Comparison of ENCODE assay signal across 9 cellular contexts in genomic region chr1:177256153-177256814, GRCh38.
DNase-seq lines count a peak whose midpoint lies in the region; ATAC-seq and TF ChIP-seq lines count a peak whose summit lies in the region.
"Had no signal": no experiment of that assay in that cellular context is flagged by ENCODE, and none has a peak within 500 bp of the region (broad histone marks: within the 10 kb centered on the region; RNA-seq: fewer than 3 reads in every experiment).

No MANE protein-coding gene starts in this region.

- no peaks in the 10 kb centered on the region for H3K9me3 Mint-ChIP-seq in nephron progenitor cell
- peaks cover 0 to 1% (median 0%) of the 10 kb centered on the region in 7 donors for H3K9me3 Mint-ChIP-seq in CD14-positive monocyte

- no peaks in the 10 kb centered on the region for H3K36me3 ChIP-seq in esophagus squamous epithelium

- peaks cover 0 to 11% (median 0%) of the 10 kb centered on the region in 3 donors for H3K4me1 ChIP-seq in esophagus squamous epithelium

- H3K27ac Mint-ChIP-seq in nephron progenitor cell (peak overlapping the region; percentile 70), CD14-positive monocyte (no peak overlapping the region)
- H3K27ac Mint-ChIP-seq: CD4-positive, CD25-positive, alpha-beta regulatory T cell had no signal

- peak; percentile 69 for ATAC-seq in HG03139 (IDR thresholded peaks at IDR 0.05; ENCODE audit: unreplicated experiment)

- peaks cover 7% of the 10 kb centered on the region for H3K27me3 Mint-ChIP-seq in nephron progenitor cell (ENCODE audit: low read depth, poor library complexity)
- peaks cover 0 to 3% (median 2%) of the 10 kb centered on the region in 3 donors for H3K27me3 Mint-ChIP-seq in CD14-positive monocyte (ENCODE audit: low read depth in 3 of 3)
- H3K27me3 Mint-ChIP-seq: CD4-positive, CD25-positive, alpha-beta regulatory T cell had no signal

- 39 to 49% methylated on average over 8 to 16 of the region's 16 CpGs for WGBS in esophagus squamous epithelium, 2 donors

- intact Hi-C loops in esophagus squamous epithelium (cut with DNase I) (no loop called here), CD14-positive monocyte (cut with micrococcal nuclease) (no loop called here)

- no peak for TF ChIP-seq POLR2A in esophagus squamous epithelium (IDR thresholded peaks at IDR 0.05)

- H3K4me3 Mint-ChIP-seq in nephron progenitor cell (no peak overlapping the region), CD14-positive monocyte (no peak overlapping the region)
- H3K4me3 Mint-ChIP-seq: CD4-positive, CD25-positive, alpha-beta regulatory T cell had no signal

- H3K36me3 Mint-ChIP-seq in nephron progenitor cell (ENCODE audit: low read depth) (no peaks in the 10 kb centered on the region), CD14-positive monocyte (no peaks in the 10 kb centered on the region)
- H3K36me3 Mint-ChIP-seq: CD4-positive, CD25-positive, alpha-beta regulatory T cell had no signal

- DNase-seq in NCI-H1105 (lab: John Stamatoyannopoulos, UW) (peak; percentile 7), NCI-H1105 treated with DMSO at 0.1 percent for 48 hours (lab: John Stamatoyannopoulos, UW) (no peak), esophagus squamous epithelium (lab: John Stamatoyannopoulos, UW) (no peak), nephron progenitor cell (peak; percentile 65), CD14-positive monocyte (ENCODE audit: low spot score) (no peak), cortex of kidney (lab: John Stamatoyannopoulos, UW) (no peak)
- DNase-seq: CD4-positive, CD25-positive, alpha-beta regulatory T cell had no signal

- H3K4me3 ChIP-seq in esophagus squamous epithelium = no peak overlapping the region

- no peaks in the 10 kb centered on the region for H3K9me3 ChIP-seq in esophagus squamous epithelium

- TF ChIP-seq CTCF in esophagus squamous epithelium (IDR thresholded peaks at IDR 0.05) (peak in 5 of 6 experiments; percentile 32 to 55 (median 38)), nephron progenitor cell (IDR thresholded peaks at IDR 0.05) (peak; percentile 56), CD14-positive monocyte (IDR thresholded peaks at IDR 0.05) (no peak)

- no peaks in the 10 kb centered on the region for H3K27me3 ChIP-seq in esophagus squamous epithelium

- H3K4me1 Mint-ChIP-seq in nephron progenitor cell (peaks cover 28% of the 10 kb centered on the region), CD14-positive monocyte (no peaks in the 10 kb centered on the region)
- H3K4me1 Mint-ChIP-seq: CD4-positive, CD25-positive, alpha-beta regulatory T cell had no signal

- peak overlapping the region in 1 of 4 donors; percentile 13 for H3K27ac ChIP-seq in esophagus squamous epithelium

TF ChIP-seq in PFSK-1, 5 proteins besides CTCF, POLR2A, EP300 and RAD21:
- TF ChIP-seq SIN3A (IDR thresholded peaks at IDR 0.05; ENCODE audit: borderline replicate concordance, insufficient read depth, low read length) = no peak; the same call in 1 of the 2 replicates
- 0 out of 4 replicates have a peak, but pooled peaks of 1 of the 2 experiments have one; percentile 32 for TF ChIP-seq REST (IDR thresholded peaks at IDR 0.05; ENCODE audit: insufficient read depth in 1 of 2, low read depth in 2 of 2, low read length in 2 of 2)
- peak; percentile 39 for TF ChIP-seq FOXP2 (optimal IDR thresholded peaks at IDR 0.05; ENCODE audit: borderline replicate concordance, extremely low read depth, extremely low read length, insufficient read depth)
- peak; percentile 39; the same call in 1 of the 2 replicates for TF ChIP-seq TAF1 (IDR thresholded peaks at IDR 0.05; ENCODE audit: borderline replicate concordance, insufficient read depth, low read length)
- TF ChIP-seq POLR2AphosphoS5 (IDR thresholded peaks at IDR 0.05; ENCODE audit: low read depth, low read length) = no peak; the same call in 1 of the 2 replicates

Comparison
In these comparisons a context has a peak if more than half of its experiments do, and no peak if none do; other contexts are left out.
1. DNase-seq: peak in NCI-H1105 (single experiment) and nephron progenitor cell (single experiment); none in NCI-H1105 treated with DMSO at 0.1 percent for 48 hours (single experiment), esophagus squamous epithelium (single experiment), CD14-positive monocyte (single experiment) and cortex of kidney (single experiment).